20 cellular contexts compared by ENCODE assay signal in the genomic region with DNA sequence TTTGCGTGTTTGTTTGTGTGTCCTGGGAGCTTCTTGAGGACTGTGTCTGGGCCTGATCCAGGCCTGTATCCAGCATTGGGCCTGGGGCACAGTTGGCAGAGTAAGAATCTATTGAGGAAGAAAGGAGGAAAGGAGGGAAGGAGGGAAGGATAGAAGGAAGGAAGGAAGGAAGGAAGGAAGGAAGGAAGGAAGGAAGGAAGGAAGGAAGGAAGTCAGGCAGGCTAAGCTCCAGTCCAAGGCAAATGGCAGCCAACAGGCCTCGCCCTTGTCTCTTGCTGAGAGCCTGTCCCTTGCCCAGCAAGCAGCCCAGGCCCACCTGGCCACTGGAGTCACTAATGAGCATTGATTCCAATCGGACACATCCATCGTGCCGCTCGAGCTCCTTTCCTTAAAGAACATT.
"Had no signal": no experiment of that assay in that cellular context is flagged by ENCODE, and none has a peak within 500 bp of the region (broad histone marks: within the 10 kb centered on the region; RNA-seq: fewer than 3 reads in every experiment).

No MANE protein-coding gene starts in this region.

- H3K4me1 Mint-ChIP-seq: stimulated activated naive B cell treated with anti-CD40 and anti-IgM and Interleukin-4, amounts not matched to agents 10 μg/mL and 1 μg/mL and 100 μg/mL, for 72 hours had no signal

- H3K27me3 Mint-ChIP-seq: effector memory CD8-positive, alpha-beta T cell had no signal

- H3K4me3 ChIP-seq: esophagus squamous epithelium, left ventricle myocardium inferior, lung, right atrium auricular region, stomach, thoracic aorta, transverse colon had no signal

- H3K27me3 ChIP-seq: right atrium auricular region, transverse colon had no signal

- H3K27ac ChIP-seq: esophagus squamous epithelium, left ventricle myocardium inferior, right atrium auricular region, stomach, thoracic aorta, transverse colon had no signal

- H3K27ac Mint-ChIP-seq: dendritic cell treated with granulocyte-macrophage colony-stimulating factor and Interleukin-4, amounts not matched to agents 40 ng/mL and 50 ng/mL, for 4 days; stimulated activated naive B cell treated with anti-CD40 and anti-IgM and Interleukin-4, amounts not matched to agents 10 μg/mL and 1 μg/mL and 100 μg/mL, for 72 hours had no signal

- H3K9me3 Mint-ChIP-seq: dendritic cell treated with granulocyte-macrophage colony-stimulating factor and Interleukin-4, amounts not matched to agents 40 ng/mL and 50 ng/mL, for 4 days; effector memory CD8-positive, alpha-beta T cell; natural killer cell treated with Interleukin-12 subunit alpha and Interleukin-12 subunit beta and Interleukin-15 and Interleukin-18, amount 100 ng/mL, for 72 hours had no signal

- H3K4me3 Mint-ChIP-seq: dendritic cell treated with granulocyte-macrophage colony-stimulating factor and Interleukin-4, amounts not matched to agents 40 ng/mL and 50 ng/mL, for 4 days; effector memory CD8-positive, alpha-beta T cell; immature natural killer cell; natural killer cell treated with Interleukin-12 subunit alpha and Interleukin-12 subunit beta and Interleukin-15 and Interleukin-18, amount 100 ng/mL, for 72 hours; stimulated activated naive B cell treated with anti-CD40 and anti-IgM and Interleukin-4, amounts not matched to agents 10 μg/mL and 1 μg/mL and 100 μg/mL, for 72 hours had no signal

- H3K9me3 ChIP-seq: thoracic aorta, transverse colon had no signal

- H3K4me1 ChIP-seq: esophagus squamous epithelium, left ventricle myocardium inferior, right atrium auricular region, stomach, transverse colon had no signal

- H3K36me3 ChIP-seq: esophagus squamous epithelium, left ventricle myocardium inferior, right atrium auricular region, stomach, thoracic aorta, transverse colon had no signal

- DNase-seq: effector memory CD8-positive, alpha-beta T cell; esophagus squamous epithelium; foreskin fibroblast; immature natural killer cell; left cardiac atrium; left ventricle myocardium inferior; mesenchymal stem cell; midbrain; small intestine; stimulated activated CD4-positive, alpha-beta T cell treated with anti-CD3 and anti-CD28 coated beads, Interleukin-2, amount 100 ng/mL, for 48 hours; stimulated activated CD8-positive, alpha-beta memory T cell treated with anti-CD3 and anti-CD28 coated beads, Interleukin-4, amount 100 ng/mL, for 48 hours; stimulated activated naive B cell treated with anti-CD40 and anti-IgM and Interleukin-4, amounts not matched to agents 10 μg/mL and 1 μg/mL and 100 μg/mL, for 72 hours; stomach; substantia nigra; transverse colon had no signal

- ATAC-seq: effector memory CD8-positive, alpha-beta T cell; left cardiac atrium; natural killer cell treated with Interleukin-12 subunit alpha and Interleukin-12 subunit beta and Interleukin-15 and Interleukin-18, amount 100 ng/mL, for 72 hours; stimulated activated naive B cell treated with anti-CD40 and anti-IgM and Interleukin-4, amounts not matched to agents 10 μg/mL and 1 μg/mL and 100 μg/mL, for 72 hours had no signal

- H3K36me3 Mint-ChIP-seq: natural killer cell treated with Interleukin-12 subunit alpha and Interleukin-12 subunit beta and Interleukin-15 and Interleukin-18, amount 100 ng/mL, for 72 hours had no signal
